Comparison of ENCODE assay signal across 9 cellular contexts in the genomic region with DNA sequence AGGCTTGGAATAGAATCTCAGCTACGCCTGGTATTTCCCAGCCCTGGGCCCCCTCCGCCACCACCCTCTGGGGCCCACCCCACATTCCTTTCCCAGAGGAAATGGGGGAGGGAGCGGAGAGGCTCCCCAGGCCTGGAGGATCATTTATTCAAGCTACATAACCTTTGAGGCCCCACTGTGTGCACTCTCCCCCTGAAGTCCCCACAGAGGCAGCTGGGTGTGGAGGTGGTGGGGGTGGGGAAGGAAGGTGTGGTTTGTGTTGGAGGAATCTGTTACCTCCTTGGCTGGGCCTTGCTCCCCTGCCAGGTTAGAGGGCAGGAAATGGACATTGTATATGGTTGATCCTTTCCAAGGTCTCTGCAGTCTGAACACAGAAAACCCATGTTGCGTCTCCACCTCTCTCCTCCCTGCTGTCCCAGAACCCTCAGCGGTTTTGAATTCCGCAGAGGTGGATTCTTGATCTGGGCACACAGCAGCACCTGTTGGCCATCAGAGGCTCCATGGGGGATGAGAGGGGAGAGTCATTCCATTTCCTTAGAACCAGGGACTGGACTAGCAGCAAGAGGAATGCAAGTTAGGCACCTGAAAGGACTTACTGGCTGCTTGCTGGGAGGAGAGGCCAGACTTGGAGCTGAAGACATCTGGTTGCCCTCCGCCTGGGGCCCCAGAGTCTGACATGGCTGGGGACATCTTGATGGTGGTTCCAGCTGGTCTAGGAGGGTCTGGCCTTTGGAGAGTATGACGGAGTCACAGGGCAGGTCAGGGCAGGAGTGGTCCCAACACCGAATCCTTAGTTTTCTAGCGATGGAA. TPM values are rescaled to one million over a fixed set of nuclear protein-coding genes. Genes with fewer than 3 reads are reported as not detected.
DNase-seq lines count a peak whose midpoint lies in the region; ATAC-seq and TF ChIP-seq lines count a peak whose summit lies in the region.
"Had no signal": no experiment of that assay in that cellular context is flagged by ENCODE, and none has a peak within 500 bp of the region (broad histone marks: within the 10 kb centered on the region; RNA-seq: fewer than 3 reads in every experiment).

No MANE protein-coding gene starts in this region.

- peak overlapping the region; percentile 95 for H3K27ac ChIP-seq in SK-N-MC

- H3K36me3 ChIP-seq in SK-N-MC (ENCODE audit: insufficient read depth, low read length): no peaks in the 10 kb centered on the region

- TF ChIP-seq CTCF in fibroblast of the aortic adventitia (IDR thresholded peaks at IDR 0.05; ENCODE audit: insufficient read depth, low read length) (no peak), neural crest cell (conservative IDR thresholded peaks at IDR 0.05) (no peak)

- ATAC-seq in GM21390 (IDR thresholded peaks at IDR 0.05; ENCODE audit: unreplicated experiment): no peak

- peak overlapping the region; percentile 81 for H3K4me3 Mint-ChIP-seq in neural crest cell

- peaks cover 31% of the 10 kb centered on the region for H3K27me3 Mint-ChIP-seq in neural crest cell (ENCODE audit: low read depth)

- H3K9me3 Mint-ChIP-seq in neural crest cell: no peaks in the 10 kb centered on the region

- H3K9ac ChIP-seq in SK-N-MC (ENCODE audit: insufficient read length): peak overlapping the region; percentile 75

- H3K4me3 ChIP-seq in SK-N-MC (peak overlapping the region; percentile 75), fibroblast of the aortic adventitia (ENCODE audit: low read depth, low read length) (peak overlapping the region; percentile 56)

- peaks cover 54% of the 10 kb centered on the region for H3K4me1 Mint-ChIP-seq in neural crest cell

- H3K27ac Mint-ChIP-seq in neural crest cell (ENCODE audit: unreplicated experiment): peak overlapping the region; percentile 84

- H3K9me3 ChIP-seq in SK-N-MC (ENCODE audit: low read depth, low read length): no peaks in the 10 kb centered on the region

- no peaks in the 10 kb centered on the region for H3K36me3 Mint-ChIP-seq in neural crest cell (ENCODE audit: low read depth)

- DNase-seq in AG20443 (ENCODE audit: low spot score) (peak; percentile 85), SK-N-MC (ENCODE audit: low read depth, low spot score) (no peak), fibroblast of the aortic adventitia (ENCODE audit: low read depth) (peak; percentile 61), neural crest cell (ENCODE audit: low read depth, low spot score) (no peak), cerebellar nuclear complex (lab: John Stamatoyannopoulos, UW) (no peak), COLO668 (lab: John Stamatoyannopoulos, UW; ENCODE audit: unreplicated experiment) (no peak), NCI-H345 (lab: John Stamatoyannopoulos, UW) (no peak)
- DNase-seq: DMS79 treated with DMSO at 0.1 percent for 48 hours had no signal

RNA-seq across cellular contexts. Expression of a gene that starts 23.0 kb away (rescaled TPM):
- 36.6 and 38.3 TPM in 2 replicates for total RNA-seq in fibroblast of the aortic adventitia (ENCODE audit: low replicate concordance)
- total RNA-seq in neural crest cell: 25.7 and 30.0 TPM in 2 replicates

Comparison
In these comparisons a context has a peak if more than half of its experiments do, and no peak if none do; other contexts are left out.
1. DNase-seq: peak in AG20443 (single experiment) and fibroblast of the aortic adventitia (single experiment); none in SK-N-MC (single experiment), neural crest cell (single experiment), cerebellar nuclear complex (0 of 2), COLO668 (single experiment) and NCI-H345 (single experiment).